Comparison of ENCODE assay signal across 8 cellular contexts in genomic region chr11:86067230-86068137, GRCh38. TPM values are rescaled to one million over a fixed set of nuclear protein-coding genes. Genes with fewer than 3 reads are reported as not detected.
DNase-seq lines count a peak whose midpoint lies in the region; TF ChIP-seq lines count a peak whose summit lies in the region.

No MANE protein-coding gene starts in this region.

- DNase-seq in DMS153 treated with DMSO at 0.1 percent for 48 hours (lab: John Stamatoyannopoulos, UW; ENCODE audit: unreplicated experiment), result peak; percentile 13
- DNase-seq in DMS153 (lab: John Stamatoyannopoulos, UW), result no peak
- peak; percentile 33 to 39 for DNase-seq in NCI-H526 (lab: John Stamatoyannopoulos, UW)
- DNase-seq in lower leg skin (ENCODE audit: low spot score in 2 of 2), result no peak
- DNase-seq in tibial artery, result no peak
- no peak for DNase-seq in activated effector memory CD4-positive, alpha-beta T cell treated with anti-CD3 and anti-CD28 coated beads, Interleukin-2, amount 50 U/mL, for 16 hours
- no peak for DNase-seq in GM19240 (ENCODE audit: insufficient read length, low spot score)

- WGBS in lower leg skin, 2 donors, result 0% methylated on average over 14 of the region's 14 CpGs

- TF ChIP-seq CTCF in brain (conservative IDR thresholded peaks at IDR 0.05) (no peak), lower leg skin (IDR thresholded peaks at IDR 0.05) (no peak), tibial artery (IDR thresholded peaks at IDR 0.05) (no peak)

- peak overlapping the region; percentile 94 to 97 for H3K27ac ChIP-seq in tibial artery

- peaks cover 12% of the 10 kb centered on the region for H3K36me3 Mint-ChIP-seq in brain

- peaks cover 0 to 2% (median 0%) of the 10 kb centered on the region in 5 experiments for H3K9me3 Mint-ChIP-seq in brain

- no peaks in the 10 kb centered on the region for H3K36me3 ChIP-seq in tibial artery

- no peaks in the 10 kb centered on the region for H3K27me3 ChIP-seq in tibial artery

- intact Hi-C loops in lower leg skin (cut with DNase I; ENCODE audit: low total_unique reads) (no loop called here), tibial artery (cut with DNase I; ENCODE audit: low total_unique reads) (no loop called here)

- peak overlapping the region; percentile 56 for H3K4me3 ChIP-seq in lower leg skin (ENCODE audit: low read depth, poor library complexity, severe bottlenecking)
- H3K4me3 ChIP-seq in tibial artery, result peak overlapping the region; percentile 78 to 85

- H3K4me3 Mint-ChIP-seq in brain, result peak overlapping the region; percentile 94 to 100 (median 97)

- H3K4me1 ChIP-seq in tibial artery, result peaks cover 0 to 53% (median 22%) of the 10 kb centered on the region in 4 donors

- H3K4me1 Mint-ChIP-seq in brain, result peaks cover 58% of the 10 kb centered on the region

- peak overlapping the region; percentile 96 to 99 (median 99) for H3K27ac Mint-ChIP-seq in brain

- no peak for TF ChIP-seq POLR2A in lower leg skin (IDR thresholded peaks at IDR 0.05)

- peaks cover 12% of the 10 kb centered on the region for H3K27me3 Mint-ChIP-seq in brain

- H3K9me3 ChIP-seq in tibial artery, result no peaks in the 10 kb centered on the region

RNA-seq across cellular contexts. Expression of gene PICALM, which starts 1.4 kb away (rescaled TPM):
- 109 TPM for polyA plus RNA-seq in brain (ENCODE audit: insufficient read depth, low read depth, low replicate concordance)
- total RNA-seq in lower leg skin, result 100 to 1,000 TPM; 158 to 198 (median 178) TPM

Comparison
In these comparisons a context has a peak if more than half of its experiments do, and no peak if none do; other contexts are left out.
1. DNase-seq: peak in DMS153 treated with DMSO at 0.1 percent for 48 hours (single experiment) and NCI-H526 (2 of 2); none in DMS153 (single experiment), lower leg skin (0 of 2), tibial artery (0 of 2), activated effector memory CD4-positive, alpha-beta T cell treated with anti-CD3 and anti-CD28 coated beads, Interleukin-2, amount 50 U/mL, for 16 hours (single experiment) and GM19240 (single experiment).